In genomic region chr15:56886450-56886856, GRCh38 we compare ENCODE assay signal across 8 cellular contexts. TPM values are rescaled to one million over a fixed set of nuclear protein-coding genes. Genes with fewer than 3 reads are reported as not detected.
DNase-seq lines count a peak whose midpoint lies in the region; ATAC-seq, FAIRE-seq and TF ChIP-seq lines count a peak whose summit lies in the region.

No MANE protein-coding gene starts in this region.

- peak in 1 of 2 donors; percentile 5 for ATAC-seq in CD4-positive, CD25-positive, alpha-beta regulatory T cell (ENCODE audit: low read depth in 2 of 2)
- ATAC-seq in HepG2 (0 out of 3 replicates have a peak, but pooled peaks have one; percentile 1), omental fat pad (ENCODE audit: low FRiP score) (no peak), GM21619 (IDR thresholded peaks at IDR 0.05; ENCODE audit: unreplicated experiment) (no peak)

- H3K9me3 ChIP-seq in CD4-positive, CD25-positive, alpha-beta regulatory T cell (ENCODE audit: control insufficient read depth in 2 of 2, low read length in 2 of 2), result no peaks in the 10 kb centered on the region
- H3K9me3 ChIP-seq in HUES48 (ENCODE audit: control insufficient read depth, insufficient read depth, low read length), result no peaks in the 10 kb centered on the region
- H3K9me3 ChIP-seq in HepG2 (ENCODE audit: low read length), result no peaks in the 10 kb centered on the region
- no peaks in the 10 kb centered on the region for H3K9me3 ChIP-seq in transverse colon

- POLR2A ChIA-PET in HepG2 (lab: Yijun Ruan, JAX), result interaction anchor here (1.0 to 3.1 kb wide), 2 partner anchors 14 to 33 kb away, joined by 3 to 60 read pairs; partner anchors contain the start of gene TCF12

- FAIRE-seq in HepG2 (lab: Jason Lieb, UNC), result no peak

- 43% methylated on average over 5 of the region's 5 CpGs for WGBS in HepG2 (ENCODE audit: low lambda C conversion rate)
- WGBS in transverse colon (ENCODE audit: low coverage in 1 of 2), 2 donors, result 41 to 47% methylated on average over 5 of the region's 5 CpGs

- intact Hi-C loops in HepG2 (cut with micrococcal nuclease; ENCODE audit: unreplicated experiment) (no loop called here), transverse colon (cut with DNase I; ENCODE audit: low total_unique reads) (loop anchor here (2.0 kb wide), 1 partner anchor 32 kb away; the partner anchor contains the start of gene TCF12)

- H3K27me3 ChIP-seq in CD4-positive, CD25-positive, alpha-beta regulatory T cell (ENCODE audit: control insufficient read depth, insufficient read depth, low read length), result no peaks in the 10 kb centered on the region
- H3K27me3 ChIP-seq in HUES48 (ENCODE audit: control insufficient read depth, insufficient read depth, low read length), result peaks cover 6% of the 10 kb centered on the region; the same call in 1 of the 2 replicates
- H3K27me3 ChIP-seq in HepG2 (ENCODE audit: control insufficient read depth in 1 of 2, insufficient read depth in 2 of 2, low read length in 2 of 2), result no peaks in the 10 kb centered on the region; a peak in 1 of 5 replicates
- no peaks in the 10 kb centered on the region for H3K27me3 ChIP-seq in transverse colon

- H3K27ac Mint-ChIP-seq in CD4-positive, CD25-positive, alpha-beta regulatory T cell, result peak overlapping the region; percentile 92 to 97 (median 94)

- no peaks in the 10 kb centered on the region for H3K36me3 ChIP-seq in CD4-positive, CD25-positive, alpha-beta regulatory T cell (ENCODE audit: control insufficient read depth, insufficient read depth, low read length)
- H3K36me3 ChIP-seq in HUES48 (ENCODE audit: control insufficient read depth, insufficient read depth, low read length), result no peaks in the 10 kb centered on the region
- H3K36me3 ChIP-seq in HepG2 (replicated peaks in 1 of 2; ENCODE audit: control insufficient read depth in 1 of 2, insufficient read depth in 2 of 2, low read length in 2 of 2), result no peaks in the 10 kb centered on the region
- no peaks in the 10 kb centered on the region for H3K36me3 ChIP-seq in transverse colon

- no peaks in the 10 kb centered on the region for H3K9me3 Mint-ChIP-seq in CD4-positive, CD25-positive, alpha-beta regulatory T cell

- peak overlapping the region; percentile 78 for H3K9ac ChIP-seq in HUES48 (ENCODE audit: low read depth, low read length)
- peak overlapping the region; percentile 87 for H3K9ac ChIP-seq in HepG2 (ENCODE audit: insufficient read depth, low read depth, low read length)

- TSS peak; percentile 98 for BruUV-seq in HepG2 (replicated peaks; lab: Mats Ljungman, UMichigan)

- no peaks in the 10 kb centered on the region for H3K27me3 Mint-ChIP-seq in CD4-positive, CD25-positive, alpha-beta regulatory T cell

- no peak for DNase-seq in CD4-positive, CD25-positive, alpha-beta regulatory T cell
- DNase-seq in HepG2 (ENCODE audit: low spot score) (peak; percentile 3), transverse colon (no peak), omental fat pad (ENCODE audit: low spot score) (no peak)
- no peak for DNase-seq in stimulated activated CD4-positive, alpha-beta T cell treated with anti-CD3 and anti-CD28 coated beads, Interleukin-2, amount 100 ng/mL, for 48 hours

- H3K27ac ChIP-seq in CD4-positive, CD25-positive, alpha-beta regulatory T cell (ENCODE audit: insufficient read depth, low read length, poor library complexity, severe bottlenecking), result peak overlapping the region; percentile 86
- H3K27ac ChIP-seq in HUES48 (ENCODE audit: low read depth, low read length), result peak overlapping the region; percentile 99
- H3K27ac ChIP-seq in angular gyrus (ENCODE audit: low read depth, low read length), result peak overlapping the region; percentile 94
- H3K27ac ChIP-seq in HepG2 (ENCODE audit: extremely low read length, insufficient read depth, low read length), result peak overlapping the region; percentile 96
- H3K27ac ChIP-seq in transverse colon, result peak overlapping the region; percentile 97 to 99 (median 98)

- peaks cover 22% of the 10 kb centered on the region for H3K4me1 ChIP-seq in CD4-positive, CD25-positive, alpha-beta regulatory T cell (ENCODE audit: control insufficient read depth, insufficient read depth, low read length, poor library complexity, severe bottlenecking)
- peaks cover 13% of the 10 kb centered on the region for H3K4me1 ChIP-seq in HUES48 (ENCODE audit: control insufficient read depth, insufficient read depth, low read length)
- peaks cover 27% of the 10 kb centered on the region for H3K4me1 ChIP-seq in HepG2 (ENCODE audit: insufficient read depth, low read length)
- H3K4me1 ChIP-seq in transverse colon, result peaks cover 11 to 22% (median 17%) of the 10 kb centered on the region in 4 donors

- no peaks in the 10 kb centered on the region for H3K79me2 ChIP-seq in HepG2 (ENCODE audit: insufficient read depth, low read length)

- H3K4me1 Mint-ChIP-seq in CD4-positive, CD25-positive, alpha-beta regulatory T cell, result peaks cover 10 to 34% (median 17%) of the 10 kb centered on the region in 4 donors

- peak overlapping the region; percentile 83 to 94 (median 90) for H3K4me3 Mint-ChIP-seq in CD4-positive, CD25-positive, alpha-beta regulatory T cell

- TF ChIP-seq CTCF in HepG2 (CRISPR knock-in tag; IDR thresholded peaks at IDR 0.05) (no peak), transverse colon (IDR thresholded peaks at IDR 0.05) (no peak), omental fat pad (IDR thresholded peaks at IDR 0.05) (no peak)

- in situ Hi-C loops in HepG2 (cut with HindIII; ENCODE audit: extremely low pct_ligation_motif_present, low pct_unique_long_range_greater_than_20kb) (no loop called here), transverse colon (cut with MboI; ENCODE audit: low pct_ligation_motif_present in 1 of 4, low pct_unique_long_range_greater_than_20kb in 1 of 4, low sequenced_read_pairs in 3 of 4) (loop anchor here in 1 of 4 donors (25.0 kb wide), 1 partner anchor 426 kb away; no protein-coding TSS in a partner anchor)

- no peaks in the 10 kb centered on the region for H3K36me3 Mint-ChIP-seq in CD4-positive, CD25-positive, alpha-beta regulatory T cell

- H2AFZ ChIP-seq in HepG2 (ENCODE audit: low read length), result peak overlapping the region; percentile 71

- no peaks in the 10 kb centered on the region for H4K20me1 ChIP-seq in HepG2 (ENCODE audit: insufficient read depth, low read length)

- no peak for TF ChIP-seq RAD21 in HepG2 (CRISPR knock-in tag; IDR thresholded peaks at IDR 0.05)

- TF ChIP-seq EP300 in HepG2 (IDR thresholded peaks at IDR 0.05; ENCODE audit: low read depth in 2 of 2, low read length in 2 of 2) (no peak), HepG2 (CRISPR knock-in tag; IDR thresholded peaks at IDR 0.05; ENCODE audit: borderline replicate concordance) (no peak), transverse colon (IDR thresholded peaks at IDR 0.05; ENCODE audit: low read depth) (no peak)

- H3K4me3 ChIP-seq in CD4-positive, CD25-positive, alpha-beta regulatory T cell (ENCODE audit: low read depth, low read length), result peak overlapping the region; percentile 80
- H3K4me3 ChIP-seq in HUES48 (ENCODE audit: low read depth, low read length) (peak overlapping the region; percentile 70), HepG2 (replicated peaks in 1 of 3; ENCODE audit: insufficient read depth in 1 of 3, low read depth in 2 of 3, low read length in 3 of 3) (peak overlapping the region; percentile 54 to 73 (median 72)), transverse colon (peak overlapping the region in 3 of 4 donors; percentile 64 to 67 (median 66))

- TF ChIP-seq POLR2A in HepG2 (IDR thresholded peaks at IDR 0.05; ENCODE audit: insufficient read depth in 1 of 2, low read depth in 2 of 2, low read length in 2 of 2) (no peak), transverse colon (IDR thresholded peaks at IDR 0.05) (no peak)

- CTCF ChIA-PET in HepG2 (lab: Yijun Ruan, JAX; ENCODE audit: low intra/inter-chr PET ratio, low total read pairs), result no interaction called here

- H3K4me2 ChIP-seq in HepG2 (ENCODE audit: low read depth, low read length), result peak overlapping the region; percentile 95

TF ChIP-seq in HepG2, 621 proteins besides CTCF, POLR2A, EP300 and RAD21 (continues in another document):
- TF ChIP-seq GFI1 (CRISPR knock-in tag; IDR thresholded peaks at IDR 0.05; ENCODE audit: borderline replicate concordance) (peak; percentile 13; the same call in 1 of the 2 replicates), ZEB1 (IDR thresholded peaks at IDR 0.05; ENCODE audit: insufficient replicate concordance, low read depth) (peak; percentile 18)

RNA-seq across cellular contexts. Expression of gene TCF12, which starts 32.0 kb away (rescaled TPM):
- 83.7 TPM for total RNA-seq in CD4-positive, CD25-positive, alpha-beta regulatory T cell
- 10 to 100 TPM; 45.7 to 71.6 (median 63.7) TPM for polyA plus RNA-seq in CD4-positive, CD25-positive, alpha-beta regulatory T cell
- total RNA-seq in HepG2 (2016; rRNA removed; fragmentation: Illumina TruSeq; extraction: Trizol) (51.1 and 70.7 TPM in 2 replicates), transverse colon (100 to 1,000 TPM; 105 to 446 (median 180) TPM), omental fat pad (100 to 1,000 TPM in 2 of 4 donors, 10 to 100 TPM in 2; 93.9 to 165 (median 111) TPM)
- 13.7 and 16.8 TPM in 2 replicates for total RNA-seq in HepG2 (2016; cell fraction: cytosol; rRNA removed; fragmentation: Illumina TruSeq; extraction: Trizol; ENCODE audit: low read depth)
- total RNA-seq in HepG2 (2016; cell fraction: insoluble cytoplasmic fraction; rRNA removed; fragmentation: Illumina TruSeq; extraction: Trizol), result 47.0 and 70.2 TPM in 2 replicates
- total RNA-seq in HepG2 (2016; cell fraction: membrane; rRNA removed; fragmentation: Illumina TruSeq; extraction: Trizol), result 27.3 and 30.1 TPM in 2 replicates
- 105 and 129 TPM in 2 replicates for total RNA-seq in HepG2 (2016; cell fraction: nucleus; rRNA removed; fragmentation: Illumina TruSeq; extraction: Trizol)
- 36.9 and 48.6 TPM in 2 replicates for polyA plus RNA-seq in HepG2 (2011; rRNA removed)
- polyA plus RNA-seq in HepG2 (2011; cell fraction: cytosol; rRNA removed), result 25.5 and 30.5 TPM in 2 replicates
- 49.1 and 60.7 TPM in 2 replicates for polyA plus RNA-seq in HepG2 (2011; cell fraction: nucleus; rRNA removed)
- polyA plus RNA-seq in HepG2 (2012), result 22.3 and 23.4 TPM in 2 replicates
- polyA plus RNA-seq in HepG2 (2016; cell fraction: cytosol; fragmentation: Illumina TruSeq; extraction: Trizol; ENCODE audit: low read depth), result 3.5 and 3.7 TPM in 2 replicates
- polyA plus RNA-seq in HepG2 (2016; cell fraction: insoluble cytoplasmic fraction; fragmentation: Illumina TruSeq; extraction: Trizol; ENCODE audit: low read depth), result 54.8 and 57.4 TPM in 2 replicates
- 14.8 and 15.1 TPM in 2 replicates for polyA plus RNA-seq in HepG2 (2016; cell fraction: membrane; fragmentation: Illumina TruSeq; extraction: Trizol; ENCODE audit: low read depth)
- polyA plus RNA-seq in HepG2 (2016; cell fraction: nucleus; fragmentation: Illumina TruSeq; extraction: Trizol; ENCODE audit: insufficient read depth, low read depth), result 35.3 and 37.3 TPM in 2 replicates
- polyA minus RNA-seq in HepG2 (2011; rRNA and poly(A)+ RNA removed; ENCODE audit: low replicate concordance), result 93.3 and 126 TPM in 2 replicates
- 34.1 and 36.3 TPM in 2 replicates for polyA minus RNA-seq in HepG2 (2011; cell fraction: cytosol; rRNA and poly(A)+ RNA removed)
- polyA minus RNA-seq in HepG2 (2011; cell fraction: nucleus; rRNA and poly(A)+ RNA removed), result 114 and 125 TPM in 2 replicates
